Comparison of ENCODE assay signal across 8 cellular contexts in the genomic region with DNA sequence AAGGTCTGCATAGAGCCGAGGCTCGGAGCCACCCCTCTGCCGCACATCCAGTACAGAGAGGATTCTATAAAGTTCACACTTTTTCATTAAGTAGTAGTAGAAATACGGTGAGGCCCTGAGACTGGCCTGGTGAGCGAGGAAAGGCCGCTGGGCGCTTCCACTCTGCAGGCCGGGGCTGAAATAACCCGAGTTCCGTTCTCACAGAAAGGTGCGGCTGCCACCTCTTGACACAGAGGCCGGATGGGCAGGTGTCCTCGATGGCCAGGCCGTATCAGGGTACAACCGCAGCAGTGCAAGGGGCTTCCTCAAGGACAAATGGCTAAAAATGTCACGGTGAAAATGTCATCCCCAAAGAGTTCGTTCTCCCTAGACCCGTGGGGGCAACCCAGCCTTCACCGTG. TPM values are rescaled to one million over a fixed set of nuclear protein-coding genes. Genes with fewer than 3 reads are reported as not detected.
DNase-seq lines count a peak whose midpoint lies in the region; ATAC-seq and TF ChIP-seq lines count a peak whose summit lies in the region.

No MANE protein-coding gene starts in this region.

- WGBS in testis, 2 donors, result 61 to 76% methylated on average over 19 of the region's 19 CpGs
- 86 to 89% methylated on average over 19 of the region's 19 CpGs for WGBS in aorta, 2 donors

- H3K9me3 Mint-ChIP-seq in activated T-cell treated with anti-CD3 and anti-CD28 coated beads, Interleukin-2, amount 50 U/mL, for 24 hours, result no peaks in the 10 kb centered on the region
- H3K9me3 Mint-ChIP-seq in activated T-helper 1 cell treated with anti-CD3 and anti-CD28 coated beads, Interleukin-12 subunit alpha, Interleukin-12 subunit beta, Interleukin-2, Interleukin-4 antibody, amounts not matched to agents 30 ng/mL and 10 ng/mL and 1 ng/mL, durations not matched to agents 14 hours and 24 hours and 36 hours, result no peaks in the 10 kb centered on the region

- no peak for DNase-seq in activated T-cell treated with anti-CD3 and anti-CD28 coated beads, Interleukin-2, amount 50 U/mL, for 24 hours
- no peak for DNase-seq in activated T-cell treated with anti-CD3 and anti-CD28 coated beads, Interleukin-2, amount 50 U/mL, for 48 hours
- no peak for DNase-seq in activated T-helper 1 cell treated with anti-CD3 and anti-CD28 coated beads, Interleukin-12 subunit alpha, Interleukin-12 subunit beta, Interleukin-2, Interleukin-4 antibody, amounts not matched to agents 30 ng/mL and 10 ng/mL and 1 ng/mL, durations not matched to agents 14 hours and 24 hours and 36 hours (ENCODE audit: low spot score)
- DNase-seq in left lobe of liver (ENCODE audit: low spot score) (no peak), testis (no peak), NCI-H774 (lab: John Stamatoyannopoulos, UW) (no peak), aorta (no peak)
- DNase-seq in activated effector memory CD4-positive, alpha-beta T cell treated with anti-CD3 and anti-CD28 coated beads, Interleukin-2, amount 50 U/mL, for 16 hours, result no peak

- H3K27ac Mint-ChIP-seq in activated T-cell treated with anti-CD3 and anti-CD28 coated beads, Interleukin-2, amount 50 U/mL, for 24 hours, result peak overlapping the region; percentile 47
- H3K27ac Mint-ChIP-seq in activated T-helper 1 cell treated with anti-CD3 and anti-CD28 coated beads, Interleukin-12 subunit alpha, Interleukin-12 subunit beta, Interleukin-2, Interleukin-4 antibody, amounts not matched to agents 30 ng/mL and 10 ng/mL and 1 ng/mL, durations not matched to agents 14 hours and 24 hours and 36 hours, result peak overlapping the region; percentile 61

- TF ChIP-seq CTCF in testis (IDR thresholded peaks at IDR 0.05), result no peak

- H3K36me3 ChIP-seq in testis (ENCODE audit: low read depth, missing control alignments) (no peaks in the 10 kb centered on the region), aorta (ENCODE audit: control insufficient read depth in 1 of 2, insufficient read depth in 2 of 2, low read length in 1 of 2) (no peaks in the 10 kb centered on the region)

- peaks cover 74% of the 10 kb centered on the region for H3K36me3 Mint-ChIP-seq in activated T-cell treated with anti-CD3 and anti-CD28 coated beads, Interleukin-2, amount 50 U/mL, for 24 hours (ENCODE audit: low read depth)
- H3K36me3 Mint-ChIP-seq in activated T-helper 1 cell treated with anti-CD3 and anti-CD28 coated beads, Interleukin-12 subunit alpha, Interleukin-12 subunit beta, Interleukin-2, Interleukin-4 antibody, amounts not matched to agents 30 ng/mL and 10 ng/mL and 1 ng/mL, durations not matched to agents 14 hours and 24 hours and 36 hours (ENCODE audit: low read depth), result peaks cover 24% of the 10 kb centered on the region

- no peaks in the 10 kb centered on the region for H3K27me3 Mint-ChIP-seq in activated T-cell treated with anti-CD3 and anti-CD28 coated beads, Interleukin-2, amount 50 U/mL, for 24 hours
- H3K27me3 Mint-ChIP-seq in activated T-helper 1 cell treated with anti-CD3 and anti-CD28 coated beads, Interleukin-12 subunit alpha, Interleukin-12 subunit beta, Interleukin-2, Interleukin-4 antibody, amounts not matched to agents 30 ng/mL and 10 ng/mL and 1 ng/mL, durations not matched to agents 14 hours and 24 hours and 36 hours (ENCODE audit: insufficient read depth), result no peaks in the 10 kb centered on the region

- H3K9me3 ChIP-seq in testis (no peaks in the 10 kb centered on the region), aorta (ENCODE audit: control insufficient read depth, low read length) (no peaks in the 10 kb centered on the region)

- ATAC-seq in left lobe of liver, result peak; percentile 0
- no peak for ATAC-seq in aorta (ENCODE audit: low FRiP score)

- intact Hi-C loops in activated T-helper 1 cell treated with anti-CD3 and anti-CD28 coated beads, Interleukin-12 subunit alpha, Interleukin-12 subunit beta, Interleukin-2, Interleukin-4 antibody, amounts not matched to agents 30 ng/mL and 10 ng/mL and 1 ng/mL, durations not matched to agents 14 hours and 24 hours and 36 hours (cut with micrococcal nuclease), result loop anchor here (1.0 to 2.0 kb wide), 4 partner anchors 15 to 80 kb away; partner anchors contain the start of genes ALYREF, ANAPC11, MAFG and P4HB
- intact Hi-C loops in testis (cut with DNase I; ENCODE audit: low total_unique reads), result no loop called here
- intact Hi-C loops in aorta (cut with DNase I), result no loop called here

- H3K4me1 ChIP-seq in testis (peaks cover 16% of the 10 kb centered on the region), aorta (ENCODE audit: control insufficient read depth in 1 of 2, insufficient read depth in 2 of 2, low read length in 2 of 2) (no peaks in the 10 kb centered on the region)

- peak overlapping the region; percentile 18 to 45 for H3K4me3 ChIP-seq in testis
- H3K4me3 ChIP-seq in aorta (ENCODE audit: low read length in 2 of 2), result no peak overlapping the region

- H3K4me3 Mint-ChIP-seq in activated T-cell treated with anti-CD3 and anti-CD28 coated beads, Interleukin-2, amount 50 U/mL, for 24 hours, result peak overlapping the region; percentile 43
- H3K4me3 Mint-ChIP-seq in activated T-helper 1 cell treated with anti-CD3 and anti-CD28 coated beads, Interleukin-12 subunit alpha, Interleukin-12 subunit beta, Interleukin-2, Interleukin-4 antibody, amounts not matched to agents 30 ng/mL and 10 ng/mL and 1 ng/mL, durations not matched to agents 14 hours and 24 hours and 36 hours, result peak overlapping the region; percentile 71

- H3K27ac ChIP-seq in testis (peak overlapping the region; percentile 11 to 50), aorta (ENCODE audit: low read depth in 1 of 2, low read length in 2 of 2) (no peak overlapping the region)

- H3K4me1 Mint-ChIP-seq in activated T-cell treated with anti-CD3 and anti-CD28 coated beads, Interleukin-2, amount 50 U/mL, for 24 hours (ENCODE audit: low read depth), result peaks cover 31% of the 10 kb centered on the region
- peaks cover 30% of the 10 kb centered on the region for H3K4me1 Mint-ChIP-seq in activated T-helper 1 cell treated with anti-CD3 and anti-CD28 coated beads, Interleukin-12 subunit alpha, Interleukin-12 subunit beta, Interleukin-2, Interleukin-4 antibody, amounts not matched to agents 30 ng/mL and 10 ng/mL and 1 ng/mL, durations not matched to agents 14 hours and 24 hours and 36 hours (ENCODE audit: low read depth)

- no peak for TF ChIP-seq POLR2A in testis (IDR thresholded peaks at IDR 0.05)

- H3K27me3 ChIP-seq in testis, result no peaks in the 10 kb centered on the region
- H3K27me3 ChIP-seq in aorta (ENCODE audit: control insufficient read depth in 1 of 2, insufficient read depth in 2 of 2, low read length in 1 of 2), result no peaks in the 10 kb centered on the region

RNA-seq across cellular contexts. Expression of gene PCYT2, which starts 0.8 kb away (rescaled TPM):
- 49.5 and 54.5 TPM in 2 replicates for total RNA-seq in activated T-helper 1 cell treated with anti-CD3 and anti-CD28 coated beads, Interleukin-12 subunit alpha, Interleukin-12 subunit beta, Interleukin-2, Interleukin-4 antibody, amounts not matched to agents 30 ng/mL and 10 ng/mL and 1 ng/mL, durations not matched to agents 14 hours and 24 hours and 36 hours
- 113 TPM for total RNA-seq in left lobe of liver
- 100 to 1,000 TPM; 171 to 438 TPM for total RNA-seq in testis
- polyA plus RNA-seq in testis (ENCODE audit: insufficient read depth, low read depth, low replicate concordance), result 488 TPM
- 10 to 100 TPM; 14.6 to 20.8 TPM for total RNA-seq in aorta
- 10 to 100 TPM; 30.1 to 33.2 TPM for polyA plus RNA-seq in aorta

RNA-seq across cellular contexts. Expression of gene SIRT7, which starts 6.0 kb away (rescaled TPM):
- 53.2 and 57.5 TPM in 2 replicates for total RNA-seq in activated T-helper 1 cell treated with anti-CD3 and anti-CD28 coated beads, Interleukin-12 subunit alpha, Interleukin-12 subunit beta, Interleukin-2, Interleukin-4 antibody, amounts not matched to agents 30 ng/mL and 10 ng/mL and 1 ng/mL, durations not matched to agents 14 hours and 24 hours and 36 hours
- total RNA-seq in left lobe of liver, result 18.0 TPM
- total RNA-seq in testis, result 10 to 100 TPM; 48.4 to 59.3 TPM
- polyA plus RNA-seq in testis (ENCODE audit: insufficient read depth, low read depth, low replicate concordance), result 34.1 TPM
- total RNA-seq in aorta, result 10 to 100 TPM; 18.6 to 21.6 TPM
- polyA plus RNA-seq in aorta, result 10 to 100 TPM in 1 of 2 donors, 1 to 10 TPM in 1; 8.5 to 43.1 TPM

RNA-seq across cellular contexts. Expression of gene NPB, which starts 9.9 kb away (rescaled TPM):
- 0.24 and 0.31 TPM in 2 replicates for total RNA-seq in activated T-helper 1 cell treated with anti-CD3 and anti-CD28 coated beads, Interleukin-12 subunit alpha, Interleukin-12 subunit beta, Interleukin-2, Interleukin-4 antibody, amounts not matched to agents 30 ng/mL and 10 ng/mL and 1 ng/mL, durations not matched to agents 14 hours and 24 hours and 36 hours
- total RNA-seq in left lobe of liver (0.13 TPM), testis (10 to 100 TPM; 22.7 to 27.3 TPM), aorta (1 to 10 TPM in 1 of 2 donors, under 1 TPM in 1; 0.58 to 1.0 TPM)
- polyA plus RNA-seq in testis (ENCODE audit: insufficient read depth, low read depth, low replicate concordance) (1.8 TPM), aorta (1 to 10 TPM in 1 of 2 donors, not detected in 1; 2.4 TPM)

RNA-seq across cellular contexts. Expression of gene MAFG, which starts 15.6 kb away (rescaled TPM):
- 33.8 and 35.5 TPM in 2 replicates for total RNA-seq in activated T-helper 1 cell treated with anti-CD3 and anti-CD28 coated beads, Interleukin-12 subunit alpha, Interleukin-12 subunit beta, Interleukin-2, Interleukin-4 antibody, amounts not matched to agents 30 ng/mL and 10 ng/mL and 1 ng/mL, durations not matched to agents 14 hours and 24 hours and 36 hours
- total RNA-seq in left lobe of liver (12.6 TPM), testis (10 to 100 TPM; 31.7 to 36.9 TPM), aorta (10 to 100 TPM; 29.4 to 38.6 TPM)
- polyA plus RNA-seq in testis (ENCODE audit: insufficient read depth, low read depth, low replicate concordance) (21.8 TPM), aorta (10 to 100 TPM in 1 of 2 donors, 1 to 10 TPM in 1; 9.9 to 16.0 TPM)

RNA-seq across cellular contexts. Expression of gene ANAPC11, which starts 20.4 kb away (rescaled TPM):
- total RNA-seq in activated T-helper 1 cell treated with anti-CD3 and anti-CD28 coated beads, Interleukin-12 subunit alpha, Interleukin-12 subunit beta, Interleukin-2, Interleukin-4 antibody, amounts not matched to agents 30 ng/mL and 10 ng/mL and 1 ng/mL, durations not matched to agents 14 hours and 24 hours and 36 hours, result 123 and 124 TPM in 2 replicates
- total RNA-seq in left lobe of liver (95.7 TPM), testis (100 to 1,000 TPM; 191 to 198 TPM), aorta (10 to 100 TPM; 65.6 to 80.1 TPM)
- polyA plus RNA-seq in testis (ENCODE audit: insufficient read depth, low read depth, low replicate concordance) (195 TPM), aorta (100 to 1,000 TPM; 190 to 195 TPM)

Comparison
In these comparisons a context has a peak if more than half of its experiments do, and no peak if none do; other contexts are left out.
1. H3K27ac ChIP-seq: peak in testis (2 of 2); none in aorta (0 of 2).
2. H3K4me3 ChIP-seq: peak in testis (2 of 2); none in aorta (0 of 2).
3. RNA of gene NPB, which starts 9.9 kb away (total RNA-seq): 22.7 to 27.3 TPM in testis; 0.58 to 1.0 TPM in aorta, 0.24 to 0.31 TPM in activated T-helper 1 cell treated with anti-CD3 and anti-CD28 coated beads, Interleukin-12 subunit alpha, Interleukin-12 subunit beta, Interleukin-2, Interleukin-4 antibody, amounts not matched to agents 30 ng/mL and 10 ng/mL and 1 ng/mL, durations not matched to agents 14 hours and 24 hours and 36 hours and 0.13 TPM in left lobe of liver (single experiment); every median in the first group is over 10 times any median in the second.